ENCODE assay signal across 35 cellular contexts in genomic region chr7:156464339-156464738, GRCh38.
DNase-seq lines count a peak whose midpoint lies in the region; ATAC-seq and TF ChIP-seq lines count a peak whose summit lies in the region.
"Had no signal": no experiment of that assay in that cellular context is flagged by ENCODE, and none has a peak within 500 bp of the region (broad histone marks: within the 10 kb centered on the region; RNA-seq: fewer than 3 reads in every experiment).

No MANE protein-coding gene starts in this region.

- no peak overlapping the region for H3K4me3 Mint-ChIP-seq in stimulated activated memory B cell treated with anti-CD40 and anti-IgM and Interleukin-4, amounts not matched to agents 10 μg/mL and 1 μg/mL and 100 μg/mL, for 72 hours
- H3K4me3 Mint-ChIP-seq: B cell; CD14-positive monocyte; CD4-positive, alpha-beta memory T cell; CD4-positive, alpha-beta T cell; CD4-positive, CD25-positive, alpha-beta regulatory T cell; CD8-positive, alpha-beta memory T cell; CD8-positive, alpha-beta T cell had no signal

- H3K9me3 Mint-ChIP-seq in stimulated activated memory B cell treated with anti-CD40 and anti-IgM and Interleukin-4, amounts not matched to agents 10 μg/mL and 1 μg/mL and 100 μg/mL, for 72 hours = peaks cover 5% of the 10 kb centered on the region
- H3K9me3 Mint-ChIP-seq: CD4-positive, alpha-beta T cell; CD8-positive, alpha-beta T cell had no signal

- TF ChIP-seq POLR2A in Peyer's patch (IDR thresholded peaks at IDR 0.05) = no peak

- no peak for TF ChIP-seq CTCF in right atrium auricular region (IDR thresholded peaks at IDR 0.05)
- no peak for TF ChIP-seq CTCF in Peyer's patch (IDR thresholded peaks at IDR 0.05)

- H3K4me1 Mint-ChIP-seq in stimulated activated memory B cell treated with anti-CD40 and anti-IgM and Interleukin-4, amounts not matched to agents 10 μg/mL and 1 μg/mL and 100 μg/mL, for 72 hours = no peaks in the 10 kb centered on the region
- H3K4me1 Mint-ChIP-seq: B cell; CD14-positive monocyte; CD4-positive, alpha-beta memory T cell; CD4-positive, CD25-positive, alpha-beta regulatory T cell; CD8-positive, alpha-beta memory T cell had no signal

- no peaks in the 10 kb centered on the region for H3K27me3 Mint-ChIP-seq in stimulated activated memory B cell treated with anti-CD40 and anti-IgM and Interleukin-4, amounts not matched to agents 10 μg/mL and 1 μg/mL and 100 μg/mL, for 72 hours
- H3K27me3 Mint-ChIP-seq: CD4-positive, CD25-positive, alpha-beta regulatory T cell had no signal

- H3K36me3 ChIP-seq in right atrium auricular region (no peaks in the 10 kb centered on the region), Peyer's patch (no peaks in the 10 kb centered on the region)
- H3K36me3 ChIP-seq: BE2C; BLaER1; BLaER1 treated with 17β-estradiol and CSF1 and Interleukin-3, amounts not matched to agents 10 nM and 100 nM had no signal

- H3K27me3 ChIP-seq in right atrium auricular region (no peaks in the 10 kb centered on the region), Peyer's patch (no peaks in the 10 kb centered on the region)
- H3K27me3 ChIP-seq: BLaER1; BLaER1 treated with 17β-estradiol and CSF1 and Interleukin-3, amounts not matched to agents 10 nM and 100 nM had no signal

- intact Hi-C loops in cardiac septum (cut with DNase I) = no loop called here

- H3K4me3 ChIP-seq in right atrium auricular region = no peak overlapping the region
- no peak overlapping the region for H3K4me3 ChIP-seq in Peyer's patch
- H3K4me3 ChIP-seq: A549; BLaER1; BLaER1 treated with 17β-estradiol and CSF1 and Interleukin-3, amounts not matched to agents 10 nM and 100 nM had no signal

- H3K27ac ChIP-seq in right atrium auricular region (no peak overlapping the region), Peyer's patch (no peak overlapping the region)
- H3K27ac ChIP-seq: 22Rv1; A549; BLaER1; BLaER1 treated with 17β-estradiol and CSF1 and Interleukin-3, amounts not matched to agents 10 nM and 100 nM; C4-2B had no signal

- DNase-seq in activated CD8-positive, alpha-beta memory T cell treated with anti-CD3 and anti-CD28 coated beads for 24 hours = peak; percentile 26
- DNase-seq in activated CD8-positive, alpha-beta memory T cell treated with anti-CD3 and anti-CD28 coated beads, Interleukin-2, amount 50 U/mL, for 4 hours = no peak
- DNase-seq in cardiac septum (ENCODE audit: low spot score) (peak; percentile 39), right atrium auricular region (ENCODE audit: low spot score) (no peak), left lobe of liver (ENCODE audit: low spot score) (peak; percentile 10), Peyer's patch (no peak)
- DNase-seq: 8988T; ACHN; AML-193; BE2C; C1 segment of cervical spinal cord; Caco-2; Calu3; CD4-positive, alpha-beta memory T cell; CD4-positive, alpha-beta T cell; CD4-positive, CD25-positive, alpha-beta regulatory T cell; CD8-positive, alpha-beta memory T cell; COR-L47; DMS 273 treated with DMSO at 0.1 percent for 48 hours; DMS153; DMS53; DMS79; DMS79 treated with DMSO at 0.1 percent for 48 hours; DND-41; EL had no signal

- no peaks in the 10 kb centered on the region for H3K36me3 Mint-ChIP-seq in stimulated activated memory B cell treated with anti-CD40 and anti-IgM and Interleukin-4, amounts not matched to agents 10 μg/mL and 1 μg/mL and 100 μg/mL, for 72 hours
- H3K36me3 Mint-ChIP-seq: CD14-positive monocyte; CD4-positive, alpha-beta memory T cell; CD4-positive, CD25-positive, alpha-beta regulatory T cell; CD8-positive, alpha-beta memory T cell; CD8-positive, alpha-beta T cell had no signal

- H3K27ac Mint-ChIP-seq in stimulated activated memory B cell treated with anti-CD40 and anti-IgM and Interleukin-4, amounts not matched to agents 10 μg/mL and 1 μg/mL and 100 μg/mL, for 72 hours = no peak overlapping the region
- H3K27ac Mint-ChIP-seq: B cell; CD14-positive monocyte; CD4-positive, alpha-beta memory T cell; CD4-positive, alpha-beta T cell; CD4-positive, CD25-positive, alpha-beta regulatory T cell; CD8-positive, alpha-beta memory T cell; CD8-positive, alpha-beta T cell had no signal

- H3K4me1 ChIP-seq in right atrium auricular region (no peaks in the 10 kb centered on the region), Peyer's patch (no peaks in the 10 kb centered on the region)
- H3K4me1 ChIP-seq: A549; BE2C; BLaER1; BLaER1 treated with 17β-estradiol and CSF1 and Interleukin-3, amounts not matched to agents 10 nM and 100 nM; Caco-2 had no signal

- H3K9me3 ChIP-seq in right atrium auricular region (peaks cover 0 to 8% of the 10 kb centered on the region in 2 donors), Peyer's patch (no peaks in the 10 kb centered on the region)
- H3K9me3 ChIP-seq: A549; BE2C; BLaER1; BLaER1 treated with 17β-estradiol and CSF1 and Interleukin-3, amounts not matched to agents 10 nM and 100 nM; Caco-2 had no signal

- ATAC-seq in left lobe of liver = no peak
- ATAC-seq in stimulated activated memory B cell treated with anti-CD40 and anti-IgM and Interleukin-4, amounts not matched to agents 10 μg/mL and 1 μg/mL and 100 μg/mL, for 72 hours = peak; percentile 4
- ATAC-seq in HG03469 (IDR thresholded peaks at IDR 0.05; ENCODE audit: unreplicated experiment) = no peak
- ATAC-seq: A549; CD8-positive, alpha-beta T cell had no signal

Comparison
In these comparisons a context has a peak if more than half of its experiments do, and no peak if none do; other contexts are left out.
1. DNase-seq: peak in activated CD8-positive, alpha-beta memory T cell treated with anti-CD3 and anti-CD28 coated beads for 24 hours (single experiment), cardiac septum (single experiment) and left lobe of liver (single experiment); none in activated CD8-positive, alpha-beta memory T cell treated with anti-CD3 and anti-CD28 coated beads, Interleukin-2, amount 50 U/mL, for 4 hours (single experiment), right atrium auricular region (single experiment) and Peyer's patch (0 of 3).